Comparison of ENCODE assay signal across 16 cellular contexts in the genomic region with DNA sequence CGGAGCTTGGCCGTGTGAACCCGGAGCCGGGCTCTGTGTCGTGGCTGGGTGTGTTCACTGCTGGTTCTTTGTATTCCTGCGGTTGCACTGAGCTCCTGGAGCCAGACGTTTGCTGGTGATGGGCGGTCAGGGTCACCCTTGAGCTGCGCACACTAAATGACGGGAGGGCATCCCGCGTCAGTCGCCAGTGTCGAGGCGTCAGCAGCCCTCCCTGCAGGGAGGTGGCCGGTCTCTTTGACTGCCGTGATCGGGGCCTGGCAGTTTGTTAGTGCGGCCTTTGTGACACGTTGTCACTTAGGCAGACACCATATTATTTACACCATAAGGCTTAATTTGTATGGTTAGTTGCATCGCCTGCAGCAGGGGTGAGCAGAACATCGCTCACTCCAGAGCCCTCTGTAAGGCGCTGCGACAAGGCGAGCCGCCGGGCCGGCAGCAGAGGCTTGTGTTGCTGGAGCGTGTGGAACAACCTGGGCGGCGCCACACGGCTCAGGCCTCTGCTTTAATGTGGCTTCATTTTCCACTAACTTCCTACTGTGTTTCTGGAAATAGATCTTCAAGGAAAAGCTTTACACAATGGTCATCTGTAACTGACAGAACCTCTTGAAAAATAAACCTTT.
"Had no signal": no experiment of that assay in that cellular context is flagged by ENCODE, and none has a peak within 500 bp of the region (broad histone marks: within the 10 kb centered on the region; RNA-seq: fewer than 3 reads in every experiment).

No MANE protein-coding gene starts in this region.

- H3K27me3 Mint-ChIP-seq: T-helper 17 cell had no signal

- ATAC-seq: gastroesophageal sphincter, left lobe of liver, T-helper 17 cell had no signal

- H3K4me1 ChIP-seq: colonic mucosa, SJCRH30, tibial nerve had no signal

- H3K27ac Mint-ChIP-seq: activated T-helper 2 cell treated with anti-CD3 and anti-CD28 coated beads, Interferon-gamma antibody, Interleukin-2, Interleukin-4, amounts not matched to agents 10 μg/mL and 5 μg/mL and 100 μg/mL, durations not matched to agents 14 hours and 24 hours and 36 hours; mesothelial cell of epicardium; T-helper 17 cell had no signal

- H3K4me3 Mint-ChIP-seq: mesothelial cell of epicardium, T-helper 17 cell had no signal

- H3K9me3 Mint-ChIP-seq: activated T-helper 2 cell treated with anti-CD3 and anti-CD28 coated beads, Interferon-gamma antibody, Interleukin-2, Interleukin-4, amounts not matched to agents 10 μg/mL and 5 μg/mL and 100 μg/mL, durations not matched to agents 14 hours and 24 hours and 36 hours; mesothelial cell of epicardium had no signal

- H3K9me3 ChIP-seq: colonic mucosa, gastroesophageal sphincter, SJCRH30, tibial nerve had no signal

- H3K27me3 ChIP-seq: colonic mucosa, gastroesophageal sphincter, SJCRH30, tibial nerve had no signal

- DNase-seq: activated naive CD4-positive, alpha-beta T cell treated with anti-CD3 and anti-CD28 coated beads, Interleukin-2, amount 50 U/mL, for 16 hours; activated T-cell treated with anti-CD3 and anti-CD28 coated beads, Interleukin-2, amount 50 U/mL, for 1 hour; central memory CD4-positive, alpha-beta T cell; colonic mucosa; SJCRH30; stimulated activated CD4-positive, alpha-beta T cell treated with anti-CD3 and anti-CD28 coated beads, Interleukin-4, amount 100 ng/mL, for 24 hours; stimulated activated naive CD4-positive, alpha-beta T cell treated with Interleukin-2 at 50 U/mL for 16 hours; substantia nigra; T-helper 17 cell had no signal

- FAIRE-seq: endometrium, islet of Langerhans had no signal

- H3K4me1 Mint-ChIP-seq: mesothelial cell of epicardium had no signal

- H3K27ac ChIP-seq: colonic mucosa, gastroesophageal sphincter, SJCRH30 had no signal

- H3K4me3 ChIP-seq: colonic mucosa, gastroesophageal sphincter, SJCRH30, tibial nerve had no signal
